8 cellular contexts compared by ENCODE assay signal in genomic region chr15:75023194-75024101, GRCh38. TPM values are rescaled to one million over a fixed set of nuclear protein-coding genes. Genes with fewer than 3 reads are reported as not detected.
A peak's percentile ranks its signal among the peaks of the same experiment; 100 is the strongest.
DNase-seq lines count a peak whose midpoint lies in the region; ATAC-seq, FAIRE-seq and TF ChIP-seq lines count a peak whose summit lies in the region.

A gene with protein sequence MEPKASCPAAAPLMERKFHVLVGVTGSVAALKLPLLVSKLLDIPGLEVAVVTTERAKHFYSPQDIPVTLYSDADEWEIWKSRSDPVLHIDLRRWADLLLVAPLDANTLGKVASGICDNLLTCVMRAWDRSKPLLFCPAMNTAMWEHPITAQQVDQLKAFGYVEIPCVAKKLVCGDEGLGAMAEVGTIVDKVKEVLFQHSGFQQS (plus strand): TSS chr15:75023590. CDS start chr15:75028319, 4,729 bp downstream.

- no peaks in the 10 kb centered on the region for H3K36me3 Mint-ChIP-seq in natural killer cell

- H3K36me3 ChIP-seq in Loucy (ENCODE audit: insufficient read depth, low read length) = no peaks in the 10 kb centered on the region

- peak within 1 kb of the TSS; percentile 98 for H3K9ac ChIP-seq in Loucy (ENCODE audit: low read depth, low read length, poor library complexity, severe bottlenecking)

- no peaks in the 10 kb centered on the region for H3K9me3 ChIP-seq in Loucy (ENCODE audit: insufficient read depth, low read depth, low read length)

- DNase-seq in EH (ENCODE audit: low read depth) (peak; percentile 95), H54 (ENCODE audit: insufficient read length, low spot score) (peak; percentile 89), fibroblast of mammary gland (ENCODE audit: low read depth) (peak; percentile 94), natural killer cell (peak; percentile 84)
- DNase-seq in activated T-helper 9 cell treated with anti-CD3 and anti-CD28 coated beads, Interleukin-2, amount 50 U/mL, for 16 hours (ENCODE audit: low read depth) = peak; percentile 89
- DNase-seq in stimulated activated naive CD4-positive, alpha-beta T cell treated with Interleukin-2 at 50 U/mL for 16 hours (lab: John Stamatoyannopoulos, UW) = peak; percentile 93

- no peaks in the 10 kb centered on the region for H3K27me3 ChIP-seq in Loucy (ENCODE audit: insufficient read depth, low read length, poor library complexity, severe bottlenecking)

- FAIRE-seq in H54 (lab: Jason Lieb, UNC) = no peak

- peaks cover 19% of the 10 kb centered on the region for H3K79me2 ChIP-seq in Loucy (ENCODE audit: insufficient read depth, low read length)

- no peaks in the 10 kb centered on the region for H3K9me2 ChIP-seq in Loucy (replicated peaks; ENCODE audit: low read depth, low read length)

- peak within 1 kb of the TSS; percentile 87 for H3K4me2 ChIP-seq in Loucy (ENCODE audit: low read depth, low read length, poor library complexity, severe bottlenecking)

- intact Hi-C loops in natural killer cell (cut with micrococcal nuclease) = no loop called here

- no peak for TF ChIP-seq CTCF in Loucy (conservative IDR thresholded peaks at IDR 0.05; ENCODE audit: low read length)
- no peak for TF ChIP-seq CTCF in fibroblast of mammary gland (conservative IDR thresholded peaks at IDR 0.05; ENCODE audit: control insufficient read depth, insufficient read depth, low read depth, low read length)
- TF ChIP-seq CTCF in natural killer cell (IDR thresholded peaks at IDR 0.05) = no peak

- H3K4me1 ChIP-seq in Loucy (ENCODE audit: insufficient read depth, low read length, poor library complexity, severe bottlenecking) = peaks cover 15% of the 10 kb centered on the region

- no peaks in the 10 kb centered on the region for H4K20me1 ChIP-seq in Loucy (ENCODE audit: insufficient read depth, low read length, poor library complexity, severe bottlenecking)

- TF ChIP-seq POLR2A in H54 (IDR thresholded peaks at IDR 0.05; ENCODE audit: low read depth, low read length) = peak; percentile 94
- TF ChIP-seq POLR2A in Raji (IDR thresholded peaks at IDR 0.05; ENCODE audit: insufficient read depth, low read depth, low read length) = peak; percentile 99

- no peaks in the 10 kb centered on the region for H3F3A ChIP-seq in Loucy (ENCODE audit: low read depth)

- no peaks in the 10 kb centered on the region for H3K9me3 Mint-ChIP-seq in natural killer cell

- peak within 1 kb of the TSS; percentile 89 for H2AFZ ChIP-seq in Loucy (ENCODE audit: low read length)

- H3K4me1 Mint-ChIP-seq in natural killer cell = peaks cover 11 to 24% of the 10 kb centered on the region in 2 donors

- no peaks in the 10 kb centered on the region for H3K27me3 Mint-ChIP-seq in natural killer cell (ENCODE audit: low read depth in 2 of 2)

- ATAC-seq in natural killer cell = peak; percentile 99 to 100 (median 100)

- H3K4me3 ChIP-seq in Loucy (ENCODE audit: low read length, poor library complexity, severe bottlenecking) (peak within 1 kb of the TSS; percentile 87), fibroblast of mammary gland (ENCODE audit: control insufficient read depth, low read depth, low read length) (peak within 1 kb of the TSS; percentile 98)

- peak within 1 kb of the TSS; percentile 80 to 94 for H3K27ac Mint-ChIP-seq in natural killer cell

- peak within 1 kb of the TSS; percentile 97 for H3K4me3 Mint-ChIP-seq in natural killer cell

RNA-seq across cellular contexts. Expression of the gene that starts here (rescaled TPM):
- total RNA-seq in natural killer cell = 10 to 100 TPM; 21.3 to 32.3 (median 27.0) TPM

Comparison
In these comparisons a context has a peak if more than half of its experiments do, and no peak if none do; other contexts are left out.
1. Peak in every context shown above with its lines: DNase-seq, ATAC-seq and H3K4me3 ChIP-seq.